Comparison of ENCODE assay signal across 10 cellular contexts in genomic region chr22:42296381-42296853, GRCh38. TPM values are rescaled to one million over a fixed set of nuclear protein-coding genes. Genes with fewer than 3 reads are reported as not detected.
DNase-seq lines count a peak whose midpoint lies in the region; ATAC-seq, FAIRE-seq and TF ChIP-seq lines count a peak whose summit lies in the region.
"Had no signal": no experiment of that assay in that cellular context is flagged by ENCODE, and none has a peak within 500 bp of the region (broad histone marks: within the 10 kb centered on the region; RNA-seq: fewer than 3 reads in every experiment).

No MANE protein-coding gene starts in this region.

- peaks cover 5% of the 10 kb centered on the region for H3K27me3 ChIP-seq in AG04450 (ENCODE audit: control insufficient read depth, insufficient read depth, low read length)
- H3K27me3 ChIP-seq in GM23338 (ENCODE audit: insufficient read depth) = no peaks in the 10 kb centered on the region
- no peaks in the 10 kb centered on the region for H3K27me3 ChIP-seq in PC-3 (ENCODE audit: low read length)

- H3K79me2 ChIP-seq in GM23338 (replicated peaks; ENCODE audit: insufficient read depth) = no peaks in the 10 kb centered on the region
- H3K79me2 ChIP-seq in PC-3 (ENCODE audit: low read length) = no peaks in the 10 kb centered on the region

- H3K36me3 Mint-ChIP-seq in GM23338 (ENCODE audit: low read depth) = no peaks in the 10 kb centered on the region
- no peaks in the 10 kb centered on the region for H3K36me3 Mint-ChIP-seq in stimulated activated effector memory CD8-positive, alpha-beta T cell treated with anti-CD3 and anti-CD28 coated beads, Interleukin-12 subunit alpha, Interleukin-12 subunit beta, amount 100 ng/mL, for 72 hours
- H3K36me3 Mint-ChIP-seq: stimulated activated naive B cell treated with anti-CD40 and anti-IgM and Interleukin-4, amounts not matched to agents 10 μg/mL and 1 μg/mL and 100 μg/mL, for 72 hours had no signal

- BruUV-seq in PC-3 (replicated peaks; lab: Mats Ljungman, UMichigan) = no TSS peak

- no peak for DNase-seq in AG04450 (ENCODE audit: low read depth, low spot score)
- peak; percentile 66 for DNase-seq in GM23338 (ENCODE audit: low spot score)
- DNase-seq in PC-3 = no peak
- DNase-seq in cardiac septum (ENCODE audit: low spot score) = peak; percentile 80
- DNase-seq in GM12892 (ENCODE audit: insufficient read length) = no peak
- no peak for DNase-seq in GF-D8 (lab: John Stamatoyannopoulos, UW)
- DNase-seq in stimulated activated effector memory CD8-positive, alpha-beta T cell treated with anti-CD3 and anti-CD28 coated beads, Interleukin-12 subunit alpha, Interleukin-12 subunit beta, amount 100 ng/mL, for 72 hours (ENCODE audit: low spot score in 2 of 2) = no peak
- DNase-seq in SIG-M5 treated with dmso at 0.1 percent for 504 hours (lab: John Stamatoyannopoulos, UW; ENCODE audit: unreplicated experiment) = no peak
- DNase-seq: stimulated activated naive B cell treated with anti-CD40 and anti-IgM and Interleukin-4, amounts not matched to agents 10 μg/mL and 1 μg/mL and 100 μg/mL, for 72 hours had no signal

- H3K36me3 ChIP-seq in GM23338 (ENCODE audit: insufficient read depth) (no peaks in the 10 kb centered on the region), PC-3 (ENCODE audit: low read depth, low read length) (no peaks in the 10 kb centered on the region)

- H3F3A ChIP-seq in GM23338 (replicated peaks; ENCODE audit: low read depth) (0 out of 2 replicates have a peak, but pooled peaks cover 4% of the 10 kb centered on the region), PC-3 (ENCODE audit: low read length, unreplicated experiment) (no peaks in the 10 kb centered on the region)

- no peak overlapping the region for H3K27ac Mint-ChIP-seq in GM23338
- no peak overlapping the region for H3K27ac Mint-ChIP-seq in stimulated activated effector memory CD8-positive, alpha-beta T cell treated with anti-CD3 and anti-CD28 coated beads, Interleukin-12 subunit alpha, Interleukin-12 subunit beta, amount 100 ng/mL, for 72 hours
- H3K27ac Mint-ChIP-seq: stimulated activated naive B cell treated with anti-CD40 and anti-IgM and Interleukin-4, amounts not matched to agents 10 μg/mL and 1 μg/mL and 100 μg/mL, for 72 hours had no signal

- H3K9me3 ChIP-seq in AG04450 (ENCODE audit: control insufficient read depth, insufficient read depth, low read length) (no peaks in the 10 kb centered on the region; the same call in 1 of the 2 replicates), PC-3 (ENCODE audit: low read length) (no peaks in the 10 kb centered on the region)

- H3K27ac ChIP-seq in AG04450 (ENCODE audit: low read depth, low read length) = no peak overlapping the region
- no peak overlapping the region for H3K27ac ChIP-seq in GM23338 (ENCODE audit: low read depth)
- H3K27ac ChIP-seq in PC-3 (ENCODE audit: low read length) = no peak overlapping the region
- H3K27ac ChIP-seq: epithelial cell of prostate had no signal

- no peak overlapping the region for H3K4me3 Mint-ChIP-seq in GM23338
- H3K4me3 Mint-ChIP-seq in stimulated activated effector memory CD8-positive, alpha-beta T cell treated with anti-CD3 and anti-CD28 coated beads, Interleukin-12 subunit alpha, Interleukin-12 subunit beta, amount 100 ng/mL, for 72 hours = no peak overlapping the region
- H3K4me3 Mint-ChIP-seq: stimulated activated naive B cell treated with anti-CD40 and anti-IgM and Interleukin-4, amounts not matched to agents 10 μg/mL and 1 μg/mL and 100 μg/mL, for 72 hours had no signal

- peaks cover 7% of the 10 kb centered on the region; the same call in 1 of the 2 replicates for H4K20me1 ChIP-seq in GM23338 (replicated peaks; ENCODE audit: insufficient read depth)
- no peaks in the 10 kb centered on the region for H4K20me1 ChIP-seq in PC-3 (ENCODE audit: low read length)

- H3K4me1 ChIP-seq in GM23338 (ENCODE audit: insufficient read depth) (peaks cover 46% of the 10 kb centered on the region), PC-3 (ENCODE audit: insufficient read depth, low read length) (no peaks in the 10 kb centered on the region)

- no peak for FAIRE-seq in GM12892 (lab: Jason Lieb, UNC)

- no peak overlapping the region for H3K4me2 ChIP-seq in GM23338
- H3K4me2 ChIP-seq in PC-3 (ENCODE audit: low read length) = no peak overlapping the region

- TF ChIP-seq CTCF in AG04450 (IDR thresholded peaks at IDR 0.05; ENCODE audit: low read depth, low read length) (peak; percentile 13; the same call in 1 of the 2 replicates), GM23338 (conservative IDR thresholded peaks at IDR 0.05; ENCODE audit: low read depth in 2 of 2) (peak; percentile 45 to 69), PC-3 (conservative IDR thresholded peaks at IDR 0.05; ENCODE audit: low read depth, low read length) (peak; percentile 26; the same call in 1 of the 2 replicates)

- no peaks in the 10 kb centered on the region for H3K9me2 ChIP-seq in GM23338 (ENCODE audit: insufficient read depth)
- no peaks in the 10 kb centered on the region for H3K9me2 ChIP-seq in PC-3 (replicated peaks; ENCODE audit: low read length)

- POLR2A ChIA-PET in AG04450 (lab: Yijun Ruan, JAX) = interaction anchor here (0.6 kb wide), 1 partner anchor 124 kb away, joined by 5 read pairs; no protein-coding TSS in a partner anchor
- POLR2A ChIA-PET in PC-3 (lab: Charles Lee; ENCODE audit: unreplicated experiment) = no interaction called here

- ATAC-seq in GM23338 (peak; percentile 17), PC-3 (no peak)
- no peak for ATAC-seq in stimulated activated effector memory CD8-positive, alpha-beta T cell treated with anti-CD3 and anti-CD28 coated beads, Interleukin-12 subunit alpha, Interleukin-12 subunit beta, amount 100 ng/mL, for 72 hours
- ATAC-seq: stimulated activated naive B cell treated with anti-CD40 and anti-IgM and Interleukin-4, amounts not matched to agents 10 μg/mL and 1 μg/mL and 100 μg/mL, for 72 hours had no signal

- CTCF ChIA-PET in AG04450 (lab: Charles Lee) = no interaction called here
- CTCF ChIA-PET in PC-3 (lab: Charles Lee) = no interaction called here

- peaks cover 76% of the 10 kb centered on the region for H3K4me1 Mint-ChIP-seq in GM23338
- H3K4me1 Mint-ChIP-seq in stimulated activated effector memory CD8-positive, alpha-beta T cell treated with anti-CD3 and anti-CD28 coated beads, Interleukin-12 subunit alpha, Interleukin-12 subunit beta, amount 100 ng/mL, for 72 hours = peaks cover 42% of the 10 kb centered on the region

- peaks cover 45% of the 10 kb centered on the region for H3K27me3 Mint-ChIP-seq in GM23338 (ENCODE audit: insufficient read depth, low read depth, poor library complexity)
- H3K27me3 Mint-ChIP-seq: stimulated activated naive B cell treated with anti-CD40 and anti-IgM and Interleukin-4, amounts not matched to agents 10 μg/mL and 1 μg/mL and 100 μg/mL, for 72 hours had no signal

- H3K9ac ChIP-seq in PC-3 (ENCODE audit: low read length) = no peak overlapping the region

- no peaks in the 10 kb centered on the region for H3K9me3 Mint-ChIP-seq in GM23338
- no peaks in the 10 kb centered on the region for H3K9me3 Mint-ChIP-seq in stimulated activated effector memory CD8-positive, alpha-beta T cell treated with anti-CD3 and anti-CD28 coated beads, Interleukin-12 subunit alpha, Interleukin-12 subunit beta, amount 100 ng/mL, for 72 hours
- H3K9me3 Mint-ChIP-seq: stimulated activated naive B cell treated with anti-CD40 and anti-IgM and Interleukin-4, amounts not matched to agents 10 μg/mL and 1 μg/mL and 100 μg/mL, for 72 hours had no signal

- intact Hi-C loops in PC-3 (cut with micrococcal nuclease) (no loop called here), cardiac septum (cut with DNase I) (no loop called here)

- TF ChIP-seq POLR2A in GM12892 (IDR thresholded peaks at IDR 0.05; ENCODE audit: low read depth, low read length) = no peak

- H2AFZ ChIP-seq in GM23338 = no peak overlapping the region
- H2AFZ ChIP-seq in PC-3 (ENCODE audit: low read length) = no peak overlapping the region

- no peak overlapping the region for H3K4me3 ChIP-seq in AG04450 (ENCODE audit: low read depth, low read length)
- no peak overlapping the region for H3K4me3 ChIP-seq in GM23338
- no peak overlapping the region for H3K4me3 ChIP-seq in PC-3 (ENCODE audit: low read length)

TF ChIP-seq in GM23338, 12 proteins besides CTCF, POLR2A, EP300 and RAD21:
- TF ChIP-seq POLR2AphosphoS5 (IDR thresholded peaks at IDR 0.05; ENCODE audit: low read depth) = no peak
- no peak for TF ChIP-seq ETS1 (IDR thresholded peaks at IDR 0.05)

RNA-seq across cellular contexts. Expression of gene TCF20, which starts 26.0 kb away (rescaled TPM):
- polyA plus RNA-seq in AG04450 (2011; rRNA removed) (14.1 TPM in 2 replicates), GM23338 (2016; fragmentation: Nextera tagmentation; extraction: Ambion mirVana) (6.4 and 6.6 TPM in 2 replicates)
- polyA minus RNA-seq in AG04450 (2011; rRNA and poly(A)+ RNA removed) = 45.0 and 45.7 TPM in 2 replicates
- total RNA-seq in GM23338 (2014; rRNA removed; shearing (Covaris generic)) = 57.5 and 68.7 TPM in 2 replicates
- total RNA-seq in PC-3 (2014; rRNA removed) (36.0 and 37.0 TPM in 2 replicates), cardiac septum (15.3 TPM)
- polyA plus RNA-seq in GM12892 (2012; ENCODE audit: missing spikeins) = 14.2 TPM

Comparison
In these comparisons a context has a peak if more than half of its experiments do, and no peak if none do; other contexts are left out.
1. DNase-seq: peak in GM23338 (single experiment) and cardiac septum (single experiment); none in AG04450 (single experiment), PC-3 (single experiment), GM12892 (single experiment), GF-D8 (single experiment), stimulated activated effector memory CD8-positive, alpha-beta T cell treated with anti-CD3 and anti-CD28 coated beads, Interleukin-12 subunit alpha, Interleukin-12 subunit beta, amount 100 ng/mL, for 72 hours (0 of 2) and SIG-M5 treated with dmso at 0.1 percent for 504 hours (single experiment).
2. Peak in every context shown above with its lines, with median percentiles within 50 percentile points of each other: CTCF ChIP-seq.